Comparison of ENCODE assay signal across 9 cellular contexts in genomic region chr22:22942511-22943329, GRCh38. TPM values are rescaled to one million over a fixed set of nuclear protein-coding genes. Genes with fewer than 3 reads are reported as not detected.
DNase-seq lines count a peak whose midpoint lies in the region; ATAC-seq and TF ChIP-seq lines count a peak whose summit lies in the region.
"Had no signal": no experiment of that assay in that cellular context is flagged by ENCODE, and none has a peak within 500 bp of the region (broad histone marks: within the 10 kb centered on the region; RNA-seq: fewer than 3 reads in every experiment).

No MANE protein-coding gene starts in this region.

- H3K4me1 ChIP-seq in RWPE2 (ENCODE audit: insufficient read depth, poor library complexity, severe bottlenecking), result no peaks in the 10 kb centered on the region

- no peaks in the 10 kb centered on the region for H3K36me3 ChIP-seq in RWPE2 (ENCODE audit: low read depth)

- no peak overlapping the region for H3K27ac ChIP-seq in RWPE2 (ENCODE audit: poor library complexity, severe bottlenecking)

- no peak overlapping the region for H3K4me3 ChIP-seq in RWPE2 (ENCODE audit: severe bottlenecking)

- peak; percentile 61 for DNase-seq in COR-L47 (lab: John Stamatoyannopoulos, UW)
- peak in 61 of 76 experiments; percentile 3 to 78 (median 45) for DNase-seq in HUDEP-2 (lab: John Stamatoyannopoulos, UW; ENCODE audit: unreplicated experiment in 76 of 76)
- peak; percentile 44 for DNase-seq in RWPE2 (ENCODE audit: low spot score)
- DNase-seq in activated effector memory CD4-positive, alpha-beta T cell treated with anti-CD3 and anti-CD28 coated beads, Interleukin-2, amount 50 U/mL, for 16 hours, result peak; percentile 91
- no peak for DNase-seq in Right ventricle myocardium superior
- peak; percentile 25 for DNase-seq in renal cortical epithelial cell (ENCODE audit: low read depth)

- peak; percentile 49 for TF ChIP-seq CTCF in RWPE2 (IDR thresholded peaks at IDR 0.05; ENCODE audit: poor library complexity, severe bottlenecking)

- no peaks in the 10 kb centered on the region for H3K27me3 ChIP-seq in RWPE2 (ENCODE audit: insufficient read depth, poor library complexity, severe bottlenecking)

- ATAC-seq in RWPE2 (ENCODE audit: low read depth) (peak; percentile 68; the same call in 2 of the 3 replicates), Right ventricle myocardium superior (ENCODE audit: poor library complexity) (peak; percentile 51), GM19023 (IDR thresholded peaks at IDR 0.05; ENCODE audit: unreplicated experiment) (no peak), HG03135 (IDR thresholded peaks at IDR 0.05; ENCODE audit: unreplicated experiment) (no peak)

- H3K9me3 ChIP-seq in RWPE2 (ENCODE audit: severe bottlenecking), result peaks cover 11% of the 10 kb centered on the region

- intact Hi-C loops in Right ventricle myocardium superior (cut with DNase I), result no loop called here

RNA-seq across cellular contexts. Expression of gene IGLL5, which starts 55.1 kb away (rescaled TPM):
- not detected for total RNA-seq in Right ventricle myocardium superior
- total RNA-seq in renal cortical epithelial cell, result not detected in 2 replicates
- total RNA-seq: T-helper 1 cell treated with Interleukin-12 subunit alpha and Interleukin-12 subunit beta and Interleukin-4 antibody, amounts not matched to agents 30 ng/mL and 1 ng/mL, for 36 hours had no signal

Comparison
In these comparisons a context has a peak if more than half of its experiments do, and no peak if none do; other contexts are left out.
1. ATAC-seq: peak in RWPE2 (single experiment) and Right ventricle myocardium superior (single experiment); none in GM19023 (single experiment) and HG03135 (single experiment).